ENCODE assay signal across 1 cellular context in the genomic region with DNA sequence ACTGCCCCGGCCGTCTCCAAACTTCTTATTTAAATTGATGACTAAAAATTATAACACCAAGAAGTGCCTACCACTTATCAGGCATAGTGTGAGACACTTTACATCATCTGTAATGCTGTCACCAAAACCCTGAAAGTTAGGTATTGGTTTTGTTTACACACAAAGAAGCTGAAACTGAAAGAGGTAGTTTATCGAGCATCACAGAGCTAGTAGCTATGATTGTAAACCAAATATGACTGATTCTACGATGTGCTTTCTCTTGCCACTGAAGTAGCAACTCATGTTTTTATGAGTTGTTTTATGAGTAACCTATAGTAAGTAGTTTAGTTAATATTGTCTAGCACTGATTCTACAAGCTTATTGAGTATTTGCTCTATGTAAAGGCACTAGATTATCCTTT.
TF ChIP-seq lines count a peak whose summit lies in the region.

No MANE protein-coding gene starts in this region.

TF ChIP-seq in GM12878, 131 proteins besides CTCF, POLR2A, EP300 and RAD21 (continued from another document):
- no peak for TF ChIP-seq KAT2A (conservative IDR thresholded peaks at IDR 0.05; ENCODE audit: control insufficient read depth, low read depth, low read length)
- TF ChIP-seq NFIC (IDR thresholded peaks at IDR 0.05; ENCODE audit: low read depth, low read length): no peak
- TF ChIP-seq CREM (IDR thresholded peaks at IDR 0.05; ENCODE audit: low read depth): 0 out of 2 replicates have a peak, but pooled peaks have one; percentile 15
- no peak for TF ChIP-seq BRCA1 (IDR thresholded peaks at IDR 0.05; ENCODE audit: low read depth, low read length)
- TF ChIP-seq HDAC2 (IDR thresholded peaks at IDR 0.05): no peak
- TF ChIP-seq ZNF24 (IDR thresholded peaks at IDR 0.05): no peak
- no peak for TF ChIP-seq YY1 (IDR thresholded peaks at IDR 0.05; ENCODE audit: low read depth, low read length)
- TF ChIP-seq, protein P1, sequence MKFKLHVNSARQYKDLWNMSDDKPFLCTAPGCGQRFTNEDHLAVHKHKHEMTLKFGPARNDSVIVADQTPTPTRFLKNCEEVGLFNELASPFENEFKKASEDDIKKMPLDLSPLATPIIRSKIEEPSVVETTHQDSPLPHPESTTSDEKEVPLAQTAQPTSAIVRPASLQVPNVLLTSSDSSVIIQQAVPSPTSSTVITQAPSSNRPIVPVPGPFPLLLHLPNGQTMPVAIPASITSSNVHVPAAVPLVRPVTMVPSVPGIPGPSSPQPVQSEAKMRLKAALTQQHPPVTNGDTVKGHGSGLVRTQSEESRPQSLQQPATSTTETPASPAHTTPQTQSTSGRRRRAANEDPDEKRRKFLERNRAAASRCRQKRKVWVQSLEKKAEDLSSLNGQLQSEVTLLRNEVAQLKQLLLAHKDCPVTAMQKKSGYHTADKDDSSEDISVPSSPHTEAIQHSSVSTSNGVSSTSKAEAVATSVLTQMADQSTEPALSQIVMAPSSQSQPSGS (IDR thresholded peaks at IDR 0.05; ENCODE audit: low read length): 0 out of 2 replicates have a peak, but pooled peaks have one; percentile 11
- no peak for TF ChIP-seq NR2C2 (IDR thresholded peaks at IDR 0.05; ENCODE audit: borderline replicate concordance, control insufficient read depth, insufficient read length, low read depth)
- no peak for TF ChIP-seq WRNIP1 (IDR thresholded peaks at IDR 0.05; ENCODE audit: borderline replicate concordance, low read depth, low read length)
